1 cellular context compared by ENCODE assay signal in genomic region chr11:108500721-108501120, GRCh38.
TF ChIP-seq lines count a peak whose summit lies in the region.

No MANE protein-coding gene starts in this region.

TF ChIP-seq in IMR-90, 13 proteins besides CTCF, POLR2A, EP300 and RAD21:
- no peak for TF ChIP-seq MXI1 (IDR thresholded peaks at IDR 0.05; ENCODE audit: borderline replicate concordance, low read depth, low read length)
